29 cellular contexts compared by ENCODE assay signal in the genomic region with DNA sequence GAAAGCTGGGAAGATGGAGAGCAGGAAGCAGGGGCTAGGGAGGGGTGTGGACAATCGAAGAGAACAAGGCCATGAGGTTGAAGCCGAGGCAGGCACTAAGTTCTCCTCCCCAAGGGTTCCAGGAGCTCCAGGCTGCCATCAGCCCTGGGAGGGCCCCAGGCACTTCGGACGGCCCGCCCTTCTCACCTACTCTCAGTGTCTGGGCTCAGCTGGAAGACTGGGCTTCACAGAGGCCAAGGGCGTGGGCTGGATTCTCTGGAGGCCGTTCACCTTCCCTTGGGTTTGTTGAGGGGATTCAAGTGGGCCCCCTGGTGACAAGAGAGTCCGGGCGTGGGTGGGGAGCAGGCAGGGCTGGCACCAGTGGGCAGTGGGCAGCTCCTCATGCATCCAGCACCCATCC.
"Had no signal": no experiment of that assay in that cellular context is flagged by ENCODE, and none has a peak within 500 bp of the region (broad histone marks: within the 10 kb centered on the region; RNA-seq: fewer than 3 reads in every experiment).

No MANE protein-coding gene starts in this region.

- H3K4me3 ChIP-seq: breast epithelium, gastroesophageal sphincter, hepatocyte, pancreas, psoas muscle, thoracic aorta, vagina had no signal

- H3K4me3 Mint-ChIP-seq: activated CD4-positive, alpha-beta T cell treated with anti-CD3 and anti-CD28 coated beads, Interleukin-2, amount 10 ng/mL, durations not matched to agents 7 days and 5 days; activated CD8-positive, alpha-beta T cell treated with anti-CD3 and anti-CD28 coated beads for 36 hours; activated T-cell treated with anti-CD3 and anti-CD28 coated beads, Interleukin-2, amount 50 U/mL, for 4 hours; activated T-helper 17 cell treated with anti-CD3 and anti-CD28 coated beads, Interleukin-2, amount 50 U/mL, for 72 hours; central memory CD8-positive, alpha-beta T cell; dendritic cell treated with granulocyte-macrophage colony-stimulating factor and Interleukin-4, amounts not matched to agents 40 ng/mL and 50 ng/mL, for 4 days; memory B cell; naive thymus-derived CD8-positive, alpha-beta T cell; stimulated activated effector memory CD8-positive, alpha-beta T cell treated with anti-CD3 and anti-CD28 coated beads, Interleukin-12 subunit alpha, Interleukin-12 subunit beta, amount 100 ng/mL, for 72 hours; stimulated activated naive CD8-positive, alpha-beta T cell treated with anti-CD3 and anti-CD28 coated beads, Interleukin-15, Interleukin-2, amounts not matched to agents 100 ng/mL and 50 ng/mL, for 24 hours; WTC11 had no signal

- H3K27me3 ChIP-seq: gastroesophageal sphincter, hepatocyte, pancreas, vagina had no signal

- H3K79me2 ChIP-seq: hepatocyte had no signal

- DNase-seq: activated CD4-positive, alpha-beta T cell treated with anti-CD3 and anti-CD28 coated beads for 1 hour; activated CD4-positive, alpha-beta T cell treated with anti-CD3 and anti-CD28 coated beads, Interleukin-2, amount 10 ng/mL, durations not matched to agents 7 days and 5 days; activated CD8-positive, alpha-beta T cell treated with anti-CD3 and anti-CD28 coated beads for 36 hours; activated naive CD4-positive, alpha-beta T cell; activated T-cell treated with anti-CD3 and anti-CD28 coated beads, Interleukin-2, amount 50 U/mL, for 4 hours; effector CD8-positive, alpha-beta T cell; erythroblast; left colon; midbrain; psoas muscle; right cardiac atrium; stimulated activated CD4-positive, alpha-beta T cell treated with anti-CD3 and anti-CD28 coated beads, Interleukin-4, amount 100 ng/mL, for 24 hours; T-helper 2 cell; trophoblast cell had no signal

- H3K4me1 ChIP-seq: breast epithelium, pancreas, psoas muscle, vagina had no signal

- H3K4me1 Mint-ChIP-seq: activated CD4-positive, alpha-beta T cell treated with anti-CD3 and anti-CD28 coated beads, Interleukin-2, amount 10 ng/mL, durations not matched to agents 7 days and 5 days; activated T-helper 17 cell treated with anti-CD3 and anti-CD28 coated beads, Interleukin-2, amount 50 U/mL, for 72 hours; central memory CD8-positive, alpha-beta T cell; memory B cell; naive thymus-derived CD8-positive, alpha-beta T cell had no signal

- ATAC-seq: activated CD8-positive, alpha-beta T cell treated with anti-CD3 and anti-CD28 coated beads for 36 hours; activated naive CD4-positive, alpha-beta T cell treated with anti-CD3 and anti-CD28 coated beads, Interleukin-2, amount 50 U/mL, for 72 hours; activated T-cell treated with anti-CD3 and anti-CD28 coated beads, Interleukin-2, amount 50 U/mL, for 4 hours; activated T-helper 17 cell treated with anti-CD3 and anti-CD28 coated beads, Interleukin-2, amount 50 U/mL, for 72 hours; gastroesophageal sphincter; naive thymus-derived CD8-positive, alpha-beta T cell; psoas muscle; stimulated activated effector memory CD8-positive, alpha-beta T cell treated with anti-CD3 and anti-CD28 coated beads, Interleukin-12 subunit alpha, Interleukin-12 subunit beta, amount 100 ng/mL, for 72 hours; WTC11 had no signal

- H3K9me3 ChIP-seq: vagina had no signal

- H2AFZ ChIP-seq: hepatocyte had no signal

- H3K36me3 Mint-ChIP-seq: memory B cell; stimulated activated effector memory CD8-positive, alpha-beta T cell treated with anti-CD3 and anti-CD28 coated beads, Interleukin-12 subunit alpha, Interleukin-12 subunit beta, amount 100 ng/mL, for 72 hours had no signal

- H3K27ac Mint-ChIP-seq: activated CD4-positive, alpha-beta T cell treated with anti-CD3 and anti-CD28 coated beads, Interleukin-2, amount 10 ng/mL, durations not matched to agents 7 days and 5 days; activated CD8-positive, alpha-beta T cell treated with anti-CD3 and anti-CD28 coated beads for 36 hours; activated T-helper 17 cell treated with anti-CD3 and anti-CD28 coated beads, Interleukin-2, amount 50 U/mL, for 72 hours; dendritic cell treated with granulocyte-macrophage colony-stimulating factor and Interleukin-4, amounts not matched to agents 40 ng/mL and 50 ng/mL, for 4 days; memory B cell; stimulated activated effector memory CD8-positive, alpha-beta T cell treated with anti-CD3 and anti-CD28 coated beads, Interleukin-12 subunit alpha, Interleukin-12 subunit beta, amount 100 ng/mL, for 72 hours; stimulated activated naive CD8-positive, alpha-beta T cell treated with anti-CD3 and anti-CD28 coated beads, Interleukin-15, Interleukin-2, amounts not matched to agents 100 ng/mL and 50 ng/mL, for 24 hours; WTC11 had no signal

- H3K27ac ChIP-seq: breast epithelium, gastroesophageal sphincter, pancreas, psoas muscle, thoracic aorta, vagina had no signal

- H3K4me2 ChIP-seq: hepatocyte had no signal

- H3K36me3 ChIP-seq: breast epithelium, gastroesophageal sphincter, pancreas, thoracic aorta, vagina had no signal
